Comparison of ENCODE assay signal across 1 cellular context in the genomic region with DNA sequence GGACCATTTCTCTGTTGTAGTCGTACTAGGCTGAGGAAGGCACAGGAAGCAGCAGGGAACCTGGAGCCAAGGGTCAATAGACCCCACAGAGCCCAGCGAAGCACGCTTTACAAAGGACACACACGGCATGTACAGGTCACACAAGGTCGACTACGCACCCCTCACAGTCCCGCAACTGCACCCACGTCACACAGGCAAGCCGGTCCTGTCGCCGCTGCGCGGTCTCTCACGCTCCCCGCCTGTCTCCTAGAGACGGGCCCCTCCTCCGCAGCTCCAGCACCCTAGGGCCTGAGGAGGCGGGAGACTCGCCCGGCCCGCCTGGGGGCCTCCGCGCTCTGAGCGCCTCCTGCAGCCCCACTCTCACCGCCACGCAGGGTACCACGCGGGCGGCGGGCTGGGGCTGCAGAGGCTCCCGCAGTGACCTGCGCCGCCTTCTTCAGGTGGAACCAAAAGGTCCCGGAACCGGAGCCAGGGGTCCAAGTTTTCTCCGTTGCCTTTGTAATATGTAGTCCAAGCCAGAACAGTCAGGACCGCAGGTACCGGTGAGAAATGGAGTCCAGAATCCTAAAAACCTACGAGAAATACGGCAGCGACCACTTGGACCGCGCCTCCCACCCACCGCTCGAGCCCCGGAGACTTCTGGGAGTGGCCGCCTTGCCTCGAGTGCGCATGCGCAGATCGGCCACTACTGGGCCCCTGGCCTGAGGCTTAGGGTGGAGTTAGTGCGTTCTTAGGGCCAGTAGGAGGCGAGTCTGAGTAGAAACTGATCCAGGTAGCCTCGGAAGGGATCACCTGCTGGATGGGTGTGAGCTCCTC.
TF ChIP-seq lines count a peak whose summit lies in the region.

A gene (minus strand): TSS at position 651 of the 816 bp plus-strand sequence. CDS start 8,143 bp downstream, outside the sequence.

TF ChIP-seq in HepG2, 621 proteins besides CTCF, POLR2A, EP300 and RAD21 (continued from another document and continues in another):
- TF ChIP-seq, protein P1, sequence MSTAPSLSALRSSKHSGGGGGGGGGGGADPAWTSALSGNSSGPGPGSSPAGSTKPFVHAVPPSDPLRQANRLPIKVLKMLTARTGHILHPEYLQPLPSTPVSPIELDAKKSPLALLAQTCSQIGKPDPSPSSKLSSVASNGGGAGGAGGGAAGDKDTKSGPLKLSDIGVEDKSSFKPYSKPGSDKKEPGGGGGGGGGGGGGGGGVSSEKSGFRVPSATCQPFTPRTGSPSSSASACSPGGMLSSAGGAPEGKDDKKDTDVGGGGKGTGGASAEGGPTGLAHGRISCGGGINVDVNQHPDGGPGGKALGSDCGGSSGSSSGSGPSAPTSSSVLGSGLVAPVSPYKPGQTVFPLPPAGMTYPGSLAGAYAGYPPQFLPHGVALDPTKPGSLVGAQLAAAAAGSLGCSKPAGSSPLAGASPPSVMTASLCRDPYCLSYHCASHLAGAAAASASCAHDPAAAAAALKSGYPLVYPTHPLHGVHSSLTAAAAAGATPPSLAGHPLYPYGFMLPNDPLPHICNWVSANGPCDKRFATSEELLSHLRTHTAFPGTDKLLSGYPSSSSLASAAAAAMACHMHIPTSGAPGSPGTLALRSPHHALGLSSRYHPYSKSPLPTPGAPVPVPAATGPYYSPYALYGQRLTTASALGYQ (CRISPR knock-in tag; IDR thresholded peaks at IDR 0.05): no peak
- TF ChIP-seq ZNF143 (CRISPR knock-in tag; IDR thresholded peaks at IDR 0.05): peak; percentile 87
- no peak for TF ChIP-seq ZNF558 (CRISPR knock-in tag; IDR thresholded peaks at IDR 0.05; ENCODE audit: borderline replicate concordance)
- no peak for TF ChIP-seq AHR (CRISPR knock-in tag; IDR thresholded peaks at IDR 0.05)
- TF ChIP-seq IKZF1 (IDR thresholded peaks at IDR 0.05): no peak
- no peak for TF ChIP-seq MXI1 (IDR thresholded peaks at IDR 0.05; ENCODE audit: borderline replicate concordance, low read depth, low read length)
- TF ChIP-seq PAF1 (CRISPR knock-in tag; IDR thresholded peaks at IDR 0.05): no peak
- TF ChIP-seq ZFX (CRISPR knock-in tag; IDR thresholded peaks at IDR 0.05; ENCODE audit: low read depth): peak; percentile 80
- TF ChIP-seq ZMYM2 (CRISPR knock-in tag; IDR thresholded peaks at IDR 0.05): peak; percentile 66
- TF ChIP-seq ZNF703 (CRISPR knock-in tag; IDR thresholded peaks at IDR 0.05; ENCODE audit: borderline replicate concordance): no peak
- TF ChIP-seq FOXK2 (IDR thresholded peaks at IDR 0.05): no peak
- TF ChIP-seq, protein P2, sequence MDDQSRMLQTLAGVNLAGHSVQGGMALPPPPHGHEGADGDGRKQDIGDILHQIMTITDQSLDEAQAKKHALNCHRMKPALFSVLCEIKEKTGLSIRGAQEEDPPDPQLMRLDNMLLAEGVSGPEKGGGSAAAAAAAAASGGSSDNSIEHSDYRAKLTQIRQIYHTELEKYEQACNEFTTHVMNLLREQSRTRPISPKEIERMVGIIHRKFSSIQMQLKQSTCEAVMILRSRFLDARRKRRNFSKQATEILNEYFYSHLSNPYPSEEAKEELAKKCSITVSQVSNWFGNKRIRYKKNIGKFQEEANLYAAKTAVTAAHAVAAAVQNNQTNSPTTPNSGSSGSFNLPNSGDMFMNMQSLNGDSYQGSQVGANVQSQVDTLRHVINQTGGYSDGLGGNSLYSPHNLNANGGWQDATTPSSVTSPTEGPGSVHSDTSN (CRISPR knock-in tag; IDR thresholded peaks at IDR 0.05; ENCODE audit: borderline replicate concordance): no peak; the same call in 1 of the 2 replicates
- TF ChIP-seq SIX1 (CRISPR knock-in tag; IDR thresholded peaks at IDR 0.05; ENCODE audit: borderline replicate concordance): no peak
- TF ChIP-seq ZNF331 (CRISPR knock-in tag; IDR thresholded peaks at IDR 0.05): no peak
- peak; percentile 73; the same call in 1 of the 2 replicates for TF ChIP-seq MYC (CRISPR knock-in tag; IDR thresholded peaks at IDR 0.05; ENCODE audit: borderline replicate concordance)
- TF ChIP-seq ZNF230 (CRISPR knock-in tag; IDR thresholded peaks at IDR 0.05): peak; percentile 68; the same call in 1 of the 2 replicates
- no peak for TF ChIP-seq SIX4 (CRISPR knock-in tag; IDR thresholded peaks at IDR 0.05)
- peak; percentile 71; the same call in 1 of the 2 replicates for TF ChIP-seq TBX2 (CRISPR knock-in tag; IDR thresholded peaks at IDR 0.05; ENCODE audit: borderline replicate concordance)
- no peak for TF ChIP-seq ZNF746 (CRISPR knock-in tag; IDR thresholded peaks at IDR 0.05)
- 0 out of 2 replicates have a peak, but pooled peaks have one; percentile 29 for TF ChIP-seq FIP1L1 (IDR thresholded peaks at IDR 0.05; ENCODE audit: borderline replicate concordance, insufficient read depth, low read depth, low read length)
- TF ChIP-seq FOXK1 (CRISPR knock-in tag; IDR thresholded peaks at IDR 0.05; ENCODE audit: borderline replicate concordance, low read depth): no peak
- no peak for TF ChIP-seq NR2F1 (CRISPR knock-in tag; IDR thresholded peaks at IDR 0.05)
- no peak for TF ChIP-seq ZNF761 (CRISPR knock-in tag; conservative IDR thresholded peaks at IDR 0.05)
- TF ChIP-seq, protein P3, sequence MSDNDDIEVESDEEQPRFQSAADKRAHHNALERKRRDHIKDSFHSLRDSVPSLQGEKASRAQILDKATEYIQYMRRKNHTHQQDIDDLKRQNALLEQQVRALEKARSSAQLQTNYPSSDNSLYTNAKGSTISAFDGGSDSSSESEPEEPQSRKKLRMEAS (IDR thresholded peaks at IDR 0.05): no peak
- TF ChIP-seq ZMAT3 (CRISPR knock-in tag; conservative IDR thresholded peaks at IDR 0.05): no peak
- TF ChIP-seq, protein P4, sequence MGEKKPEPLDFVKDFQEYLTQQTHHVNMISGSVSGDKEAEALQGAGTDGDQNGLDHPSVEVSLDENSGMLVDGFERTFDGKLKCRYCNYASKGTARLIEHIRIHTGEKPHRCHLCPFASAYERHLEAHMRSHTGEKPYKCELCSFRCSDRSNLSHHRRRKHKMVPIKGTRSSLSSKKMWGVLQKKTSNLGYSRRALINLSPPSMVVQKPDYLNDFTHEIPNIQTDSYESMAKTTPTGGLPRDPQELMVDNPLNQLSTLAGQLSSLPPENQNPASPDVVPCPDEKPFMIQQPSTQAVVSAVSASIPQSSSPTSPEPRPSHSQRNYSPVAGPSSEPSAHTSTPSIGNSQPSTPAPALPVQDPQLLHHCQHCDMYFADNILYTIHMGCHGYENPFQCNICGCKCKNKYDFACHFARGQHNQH (CRISPR knock-in tag; IDR thresholded peaks at IDR 0.05): no peak
- TF ChIP-seq KDM4B (CRISPR knock-in tag; IDR thresholded peaks at IDR 0.05): no peak
- TF ChIP-seq HNRNPUL1 (IDR thresholded peaks at IDR 0.05; ENCODE audit: low read depth, low read length): no peak
- TF ChIP-seq, protein P5, sequence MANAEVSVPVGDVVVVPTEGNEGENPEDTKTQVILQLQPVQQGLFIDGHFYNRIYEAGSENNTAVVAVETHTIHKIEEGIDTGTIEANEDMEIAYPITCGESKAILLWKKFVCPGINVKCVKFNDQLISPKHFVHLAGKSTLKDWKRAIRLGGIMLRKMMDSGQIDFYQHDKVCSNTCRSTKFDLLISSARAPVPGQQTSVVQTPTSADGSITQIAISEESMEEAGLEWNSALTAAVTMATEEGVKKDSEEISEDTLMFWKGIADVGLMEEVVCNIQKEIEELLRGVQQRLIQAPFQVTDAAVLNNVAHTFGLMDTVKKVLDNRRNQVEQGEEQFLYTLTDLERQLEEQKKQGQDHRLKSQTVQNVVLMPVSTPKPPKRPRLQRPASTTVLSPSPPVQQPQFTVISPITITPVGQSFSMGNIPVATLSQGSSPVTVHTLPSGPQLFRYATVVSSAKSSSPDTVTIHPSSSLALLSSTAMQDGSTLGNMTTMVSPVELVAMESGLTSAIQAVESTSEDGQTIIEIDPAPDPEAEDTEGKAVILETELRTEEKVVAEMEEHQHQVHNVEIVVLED (CRISPR knock-in tag; IDR thresholded peaks at IDR 0.05; ENCODE audit: borderline replicate concordance): peak; percentile 54; the same call in 1 of the 2 replicates
- no peak for TF ChIP-seq ZNF460 (CRISPR knock-in tag; IDR thresholded peaks at IDR 0.05; ENCODE audit: borderline replicate concordance)
- TF ChIP-seq MXD4 (CRISPR knock-in tag; IDR thresholded peaks at IDR 0.05): peak; percentile 28; the same call in 1 of the 2 replicates
- TF ChIP-seq, protein P6, sequence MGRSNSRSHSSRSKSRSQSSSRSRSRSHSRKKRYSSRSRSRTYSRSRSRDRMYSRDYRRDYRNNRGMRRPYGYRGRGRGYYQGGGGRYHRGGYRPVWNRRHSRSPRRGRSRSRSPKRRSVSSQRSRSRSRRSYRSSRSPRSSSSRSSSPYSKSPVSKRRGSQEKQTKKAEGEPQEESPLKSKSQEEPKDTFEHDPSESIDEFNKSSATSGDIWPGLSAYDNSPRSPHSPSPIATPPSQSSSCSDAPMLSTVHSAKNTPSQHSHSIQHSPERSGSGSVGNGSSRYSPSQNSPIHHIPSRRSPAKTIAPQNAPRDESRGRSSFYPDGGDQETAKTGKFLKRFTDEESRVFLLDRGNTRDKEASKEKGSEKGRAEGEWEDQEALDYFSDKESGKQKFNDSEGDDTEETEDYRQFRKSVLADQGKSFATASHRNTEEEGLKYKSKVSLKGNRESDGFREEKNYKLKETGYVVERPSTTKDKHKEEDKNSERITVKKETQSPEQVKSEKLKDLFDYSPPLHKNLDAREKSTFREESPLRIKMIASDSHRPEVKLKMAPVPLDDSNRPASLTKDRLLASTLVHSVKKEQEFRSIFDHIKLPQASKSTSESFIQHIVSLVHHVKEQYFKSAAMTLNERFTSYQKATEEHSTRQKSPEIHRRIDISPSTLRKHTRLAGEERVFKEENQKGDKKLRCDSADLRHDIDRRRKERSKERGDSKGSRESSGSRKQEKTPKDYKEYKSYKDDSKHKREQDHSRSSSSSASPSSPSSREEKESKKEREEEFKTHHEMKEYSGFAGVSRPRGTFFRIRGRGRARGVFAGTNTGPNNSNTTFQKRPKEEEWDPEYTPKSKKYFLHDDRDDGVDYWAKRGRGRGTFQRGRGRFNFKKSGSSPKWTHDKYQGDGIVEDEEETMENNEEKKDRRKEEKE (IDR thresholded peaks at IDR 0.05): no peak
- no peak for TF ChIP-seq ZFP36L1 (CRISPR knock-in tag; IDR thresholded peaks at IDR 0.05)
- TF ChIP-seq, protein P7, sequence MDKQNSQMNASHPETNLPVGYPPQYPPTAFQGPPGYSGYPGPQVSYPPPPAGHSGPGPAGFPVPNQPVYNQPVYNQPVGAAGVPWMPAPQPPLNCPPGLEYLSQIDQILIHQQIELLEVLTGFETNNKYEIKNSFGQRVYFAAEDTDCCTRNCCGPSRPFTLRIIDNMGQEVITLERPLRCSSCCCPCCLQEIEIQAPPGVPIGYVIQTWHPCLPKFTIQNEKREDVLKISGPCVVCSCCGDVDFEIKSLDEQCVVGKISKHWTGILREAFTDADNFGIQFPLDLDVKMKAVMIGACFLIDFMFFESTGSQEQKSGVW (CRISPR knock-in tag; IDR thresholded peaks at IDR 0.05; ENCODE audit: borderline replicate concordance): no peak
- no peak for TF ChIP-seq ZNF670 (CRISPR knock-in tag; IDR thresholded peaks at IDR 0.05; ENCODE audit: borderline replicate concordance)
- TF ChIP-seq, protein P8, sequence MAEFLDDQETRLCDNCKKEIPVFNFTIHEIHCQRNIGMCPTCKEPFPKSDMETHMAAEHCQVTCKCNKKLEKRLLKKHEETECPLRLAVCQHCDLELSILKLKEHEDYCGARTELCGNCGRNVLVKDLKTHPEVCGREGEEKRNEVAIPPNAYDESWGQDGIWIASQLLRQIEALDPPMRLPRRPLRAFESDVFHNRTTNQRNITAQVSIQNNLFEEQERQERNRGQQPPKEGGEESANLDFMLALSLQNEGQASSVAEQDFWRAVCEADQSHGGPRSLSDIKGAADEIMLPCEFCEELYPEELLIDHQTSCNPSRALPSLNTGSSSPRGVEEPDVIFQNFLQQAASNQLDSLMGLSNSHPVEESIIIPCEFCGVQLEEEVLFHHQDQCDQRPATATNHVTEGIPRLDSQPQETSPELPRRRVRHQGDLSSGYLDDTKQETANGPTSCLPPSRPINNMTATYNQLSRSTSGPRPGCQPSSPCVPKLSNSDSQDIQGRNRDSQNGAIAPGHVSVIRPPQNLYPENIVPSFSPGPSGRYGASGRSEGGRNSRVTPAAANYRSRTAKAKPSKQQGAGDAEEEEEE (CRISPR knock-in tag; IDR thresholded peaks at IDR 0.05; ENCODE audit: borderline replicate concordance): 0 out of 2 replicates have a peak, but pooled peaks have one; percentile 48
- TF ChIP-seq, protein P9, sequence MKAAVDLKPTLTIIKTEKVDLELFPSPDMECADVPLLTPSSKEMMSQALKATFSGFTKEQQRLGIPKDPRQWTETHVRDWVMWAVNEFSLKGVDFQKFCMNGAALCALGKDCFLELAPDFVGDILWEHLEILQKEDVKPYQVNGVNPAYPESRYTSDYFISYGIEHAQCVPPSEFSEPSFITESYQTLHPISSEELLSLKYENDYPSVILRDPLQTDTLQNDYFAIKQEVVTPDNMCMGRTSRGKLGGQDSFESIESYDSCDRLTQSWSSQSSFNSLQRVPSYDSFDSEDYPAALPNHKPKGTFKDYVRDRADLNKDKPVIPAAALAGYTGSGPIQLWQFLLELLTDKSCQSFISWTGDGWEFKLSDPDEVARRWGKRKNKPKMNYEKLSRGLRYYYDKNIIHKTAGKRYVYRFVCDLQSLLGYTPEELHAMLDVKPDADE (CRISPR knock-in tag; IDR thresholded peaks at IDR 0.05): no peak
- TF ChIP-seq, protein P10, sequence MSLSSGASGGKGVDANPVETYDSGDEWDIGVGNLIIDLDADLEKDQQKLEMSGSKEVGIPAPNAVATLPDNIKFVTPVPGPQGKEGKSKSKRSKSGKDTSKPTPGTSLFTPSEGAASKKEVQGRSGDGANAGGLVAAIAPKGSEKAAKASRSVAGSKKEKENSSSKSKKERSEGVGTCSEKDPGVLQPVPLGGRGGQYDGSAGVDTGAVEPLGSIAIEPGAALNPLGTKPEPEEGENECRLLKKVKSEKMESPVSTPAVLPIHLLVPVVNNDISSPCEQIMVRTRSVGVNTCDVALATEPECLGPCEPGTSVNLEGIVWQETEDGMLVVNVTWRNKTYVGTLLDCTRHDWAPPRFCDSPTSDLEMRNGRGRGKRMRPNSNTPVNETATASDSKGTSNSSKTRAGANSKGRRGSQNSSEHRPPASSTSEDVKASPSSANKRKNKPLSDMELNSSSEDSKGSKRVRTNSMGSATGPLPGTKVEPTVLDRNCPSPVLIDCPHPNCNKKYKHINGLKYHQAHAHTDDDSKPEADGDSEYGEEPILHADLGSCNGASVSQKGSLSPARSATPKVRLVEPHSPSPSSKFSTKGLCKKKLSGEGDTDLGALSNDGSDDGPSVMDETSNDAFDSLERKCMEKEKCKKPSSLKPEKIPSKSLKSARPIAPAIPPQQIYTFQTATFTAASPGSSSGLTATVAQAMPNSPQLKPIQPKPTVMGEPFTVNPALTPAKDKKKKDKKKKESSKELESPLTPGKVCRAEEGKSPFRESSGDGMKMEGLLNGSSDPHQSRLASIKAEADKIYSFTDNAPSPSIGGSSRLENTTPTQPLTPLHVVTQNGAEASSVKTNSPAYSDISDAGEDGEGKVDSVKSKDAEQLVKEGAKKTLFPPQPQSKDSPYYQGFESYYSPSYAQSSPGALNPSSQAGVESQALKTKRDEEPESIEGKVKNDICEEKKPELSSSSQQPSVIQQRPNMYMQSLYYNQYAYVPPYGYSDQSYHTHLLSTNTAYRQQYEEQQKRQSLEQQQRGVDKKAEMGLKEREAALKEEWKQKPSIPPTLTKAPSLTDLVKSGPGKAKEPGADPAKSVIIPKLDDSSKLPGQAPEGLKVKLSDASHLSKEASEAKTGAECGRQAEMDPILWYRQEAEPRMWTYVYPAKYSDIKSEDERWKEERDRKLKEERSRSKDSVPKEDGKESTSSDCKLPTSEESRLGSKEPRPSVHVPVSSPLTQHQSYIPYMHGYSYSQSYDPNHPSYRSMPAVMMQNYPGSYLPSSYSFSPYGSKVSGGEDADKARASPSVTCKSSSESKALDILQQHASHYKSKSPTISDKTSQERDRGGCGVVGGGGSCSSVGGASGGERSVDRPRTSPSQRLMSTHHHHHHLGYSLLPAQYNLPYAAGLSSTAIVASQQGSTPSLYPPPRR (CRISPR knock-in tag; IDR thresholded peaks at IDR 0.05; ENCODE audit: borderline replicate concordance): no peak
